In the genomic region with DNA sequence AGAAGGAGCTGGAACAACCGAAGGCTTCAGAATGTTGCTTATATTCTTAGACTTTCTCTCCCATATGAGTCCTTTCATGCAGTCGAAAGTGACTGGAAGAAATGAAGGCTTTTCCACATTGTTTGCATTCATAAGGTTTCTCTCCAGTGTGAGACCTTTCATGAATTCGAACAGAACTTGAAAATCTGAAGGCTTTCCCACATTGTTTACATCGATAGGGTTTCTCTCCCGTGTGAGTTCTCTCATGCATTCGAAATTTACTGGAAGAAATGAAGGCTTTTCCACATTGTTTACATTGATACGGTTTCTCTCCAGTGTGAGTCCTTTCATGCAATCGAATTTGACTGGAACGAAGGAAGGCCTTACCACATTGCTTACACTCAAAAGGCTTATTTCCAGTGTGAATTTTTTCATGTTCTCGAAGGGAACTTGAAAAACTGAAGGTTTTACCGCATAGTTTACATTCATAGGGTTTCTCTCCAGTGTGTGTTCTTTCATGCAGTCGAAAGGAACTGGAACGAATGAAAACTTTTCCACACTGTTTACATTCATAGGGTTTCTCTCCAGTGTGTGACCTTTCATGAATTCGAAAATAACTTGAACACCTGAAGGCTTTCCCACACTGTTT, we compare ENCODE assay signal across 18 cellular contexts. TPM values are rescaled to one million over a fixed set of nuclear protein-coding genes. Genes with fewer than 3 reads are reported as not detected.
A peak's percentile ranks its signal among the peaks of the same experiment; 100 is the strongest.
DNase-seq lines count a peak whose midpoint lies in the region; ATAC-seq and TF ChIP-seq lines count a peak whose summit lies in the region.
"Had no signal": no experiment of that assay in that cellular context is flagged by ENCODE, and none has a peak within 500 bp of the region (broad histone marks: within the 10 kb centered on the region; RNA-seq: fewer than 3 reads in every experiment).

No MANE protein-coding gene starts in this region.

- DNase-seq in coronary artery (ENCODE audit: low spot score) (no peak), foreskin melanocyte (no peak)
- no peak for DNase-seq in naive thymus-derived CD4-positive, alpha-beta T cell
- DNase-seq: ACHN, KG1, NCI-H1092 treated with DMSO at 0.1 percent for 48 hours, NCI-H187, NCI-H2171 treated with DMSO at 0.1 percent for 48 hours, NCI-H774, SIG-M5 had no signal

- peak overlapping the region in 2 of 9 donors; percentile 51 to 83 for H3K27ac Mint-ChIP-seq in naive thymus-derived CD4-positive, alpha-beta T cell
- H3K27ac Mint-ChIP-seq: B cell had no signal

- POLR2A ChIA-PET in naive thymus-derived CD4-positive, alpha-beta T cell (lab: Charles Lee) = interaction anchor here (1.6 to 4.9 kb wide), 2 partner anchors 42 to 110 kb away, joined by 3 to 20 read pairs; partner anchors contain the start of genes ZNF101 and ZNF506

- peaks cover 10 to 87% (median 60%) of the 10 kb centered on the region in 5 donors for H3K36me3 Mint-ChIP-seq in naive thymus-derived CD4-positive, alpha-beta T cell

- H3K27me3 ChIP-seq in BLaER1 treated with 17β-estradiol and CSF1 and Interleukin-3, amounts not matched to agents 10 nM and 100 nM = no peaks in the 10 kb centered on the region; a peak in 1 of 22 replicates
- H3K27me3 ChIP-seq in HUES64 (ENCODE audit: insufficient read depth, low read length) = no peaks in the 10 kb centered on the region
- no peaks in the 10 kb centered on the region for H3K27me3 ChIP-seq in naive thymus-derived CD4-positive, alpha-beta T cell (ENCODE audit: control insufficient read depth in 2 of 2, insufficient read depth in 2 of 2, low read length in 2 of 2)

- H3K9me3 ChIP-seq in BLaER1 treated with 17β-estradiol and CSF1 and Interleukin-3, amounts not matched to agents 10 nM and 100 nM (replicated peaks in 1 of 11) = peaks cover 100% of the 10 kb centered on the region in 11 experiments
- peaks cover 93% of the 10 kb centered on the region for H3K9me3 ChIP-seq in HUES64 (ENCODE audit: insufficient read depth, low read depth, low read length)
- peaks cover 58 to 100% (median 68%) of the 10 kb centered on the region in 3 experiments for H3K9me3 ChIP-seq in naive thymus-derived CD4-positive, alpha-beta T cell (ENCODE audit: control insufficient read depth in 2 of 3, low read length in 3 of 3)

- H3K4me3 Mint-ChIP-seq in naive thymus-derived CD4-positive, alpha-beta T cell = no peak overlapping the region
- H3K4me3 Mint-ChIP-seq: B cell had no signal

- H3K27ac ChIP-seq in BLaER1 treated with 17β-estradiol and CSF1 and Interleukin-3, amounts not matched to agents 10 nM and 100 nM = no peak overlapping the region
- H3K27ac ChIP-seq in HUES64 (ENCODE audit: low read depth, low read length) = no peak overlapping the region
- no peak overlapping the region for H3K27ac ChIP-seq in coronary artery
- H3K27ac ChIP-seq in naive thymus-derived CD4-positive, alpha-beta T cell (ENCODE audit: low read depth, low read length) = no peak overlapping the region
- H3K27ac ChIP-seq: HL-60 had no signal

- H3K4me3 ChIP-seq in BLaER1 treated with 17β-estradiol and CSF1 and Interleukin-3, amounts not matched to agents 10 nM and 100 nM = peak overlapping the region; percentile 23 to 52 (median 35); a peak in 19 of 20 replicates
- H3K4me3 ChIP-seq in HUES64 (ENCODE audit: low read length) (peak overlapping the region; percentile 22; the same call in 1 of the 2 replicates), coronary artery (peak overlapping the region; percentile 23)
- H3K4me3 ChIP-seq in naive thymus-derived CD4-positive, alpha-beta T cell (ENCODE audit: low read length) = peak overlapping the region; percentile 17

- H3K4me2 ChIP-seq in BLaER1 treated with 17β-estradiol and CSF1 and Interleukin-3, amounts not matched to agents 10 nM and 100 nM = no peak overlapping the region

- CTCF ChIA-PET in naive thymus-derived CD4-positive, alpha-beta T cell (lab: Charles Lee) = no interaction called here

- WGBS in HUES64 = 95% methylated on average over 14 of the region's 14 CpGs

- peaks cover 4 to 100% (median 80%) of the 10 kb centered on the region in 11 donors for H3K9me3 Mint-ChIP-seq in naive thymus-derived CD4-positive, alpha-beta T cell

- H3K27me3 Mint-ChIP-seq in naive thymus-derived CD4-positive, alpha-beta T cell = no peaks in the 10 kb centered on the region
- H3K27me3 Mint-ChIP-seq: B cell had no signal

- peaks cover 95 to 100% (median 99%) of the 10 kb centered on the region in 11 experiments for H3K36me3 ChIP-seq in BLaER1 treated with 17β-estradiol and CSF1 and Interleukin-3, amounts not matched to agents 10 nM and 100 nM
- peaks cover 61% of the 10 kb centered on the region for H3K36me3 ChIP-seq in HUES64 (ENCODE audit: insufficient read depth, low read length)
- H3K36me3 ChIP-seq in naive thymus-derived CD4-positive, alpha-beta T cell (ENCODE audit: control insufficient read depth in 2 of 3, insufficient read depth in 3 of 3, low read length in 3 of 3) = peaks cover 32 to 70% (median 33%) of the 10 kb centered on the region in 3 experiments

- ATAC-seq in naive thymus-derived CD4-positive, alpha-beta T cell = no peak
- ATAC-seq in HG03159 (IDR thresholded peaks at IDR 0.05; ENCODE audit: unreplicated experiment) (no peak), GM19328 (IDR thresholded peaks at IDR 0.05; ENCODE audit: unreplicated experiment) (no peak), SK-N-SH treated with all-trans-retinoic acid at 6 μM for 48 hours (no peak)
- ATAC-seq: HCT116 had no signal

- peaks cover 0 to 5% (median 0%) of the 10 kb centered on the region in 7 donors for H3K4me1 Mint-ChIP-seq in naive thymus-derived CD4-positive, alpha-beta T cell
- H3K4me1 Mint-ChIP-seq: B cell had no signal

- no peak for TF ChIP-seq CTCF in coronary artery (IDR thresholded peaks at IDR 0.05)

- intact Hi-C loops in naive thymus-derived CD4-positive, alpha-beta T cell (cut with micrococcal nuclease) = no loop called here

- H3K4me1 ChIP-seq in BLaER1 treated with 17β-estradiol and CSF1 and Interleukin-3, amounts not matched to agents 10 nM and 100 nM = peaks cover 0 to 8% (median 0%) of the 10 kb centered on the region in 10 experiments; a peak in 3 of 20 replicates
- H3K4me1 ChIP-seq in HUES64 (ENCODE audit: insufficient read depth, low read length) = no peaks in the 10 kb centered on the region
- H3K4me1 ChIP-seq in naive thymus-derived CD4-positive, alpha-beta T cell (ENCODE audit: control insufficient read depth in 2 of 2, insufficient read depth in 2 of 2, low read length in 2 of 2) = no peaks in the 10 kb centered on the region

- no peak overlapping the region for H3K9ac ChIP-seq in BLaER1 treated with 17β-estradiol and CSF1 and Interleukin-3, amounts not matched to agents 10 nM and 100 nM
- no peak overlapping the region for H3K9ac ChIP-seq in HUES64 (ENCODE audit: low read depth, low read length)

- H4K20me1 ChIP-seq in BLaER1 treated with 17β-estradiol and CSF1 and Interleukin-3, amounts not matched to agents 10 nM and 100 nM = no peaks in the 10 kb centered on the region

TF ChIP-seq in SK-N-SH treated with all-trans-retinoic acid at 6 μM for 48 hours, 23 proteins besides CTCF, POLR2A, EP300 and RAD21:
- no peak for TF ChIP-seq ISL1 (CRISPR knock-in tag; IDR thresholded peaks at IDR 0.05)
- no peak for TF ChIP-seq PPARA (CRISPR knock-in tag; IDR thresholded peaks at IDR 0.05; ENCODE audit: borderline replicate concordance)
- TF ChIP-seq, protein P1, sequence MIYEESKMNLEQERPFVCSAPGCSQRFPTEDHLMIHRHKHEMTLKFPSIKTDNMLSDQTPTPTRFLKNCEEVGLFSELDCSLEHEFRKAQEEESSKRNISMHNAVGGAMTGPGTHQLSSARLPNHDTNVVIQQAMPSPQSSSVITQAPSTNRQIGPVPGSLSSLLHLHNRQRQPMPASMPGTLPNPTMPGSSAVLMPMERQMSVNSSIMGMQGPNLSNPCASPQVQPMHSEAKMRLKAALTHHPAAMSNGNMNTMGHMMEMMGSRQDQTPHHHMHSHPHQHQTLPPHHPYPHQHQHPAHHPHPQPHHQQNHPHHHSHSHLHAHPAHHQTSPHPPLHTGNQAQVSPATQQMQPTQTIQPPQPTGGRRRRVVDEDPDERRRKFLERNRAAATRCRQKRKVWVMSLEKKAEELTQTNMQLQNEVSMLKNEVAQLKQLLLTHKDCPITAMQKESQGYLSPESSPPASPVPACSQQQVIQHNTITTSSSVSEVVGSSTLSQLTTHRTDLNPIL (CRISPR knock-in tag; IDR thresholded peaks at IDR 0.05; ENCODE audit: low read depth) = no peak
- TF ChIP-seq, protein P2, sequence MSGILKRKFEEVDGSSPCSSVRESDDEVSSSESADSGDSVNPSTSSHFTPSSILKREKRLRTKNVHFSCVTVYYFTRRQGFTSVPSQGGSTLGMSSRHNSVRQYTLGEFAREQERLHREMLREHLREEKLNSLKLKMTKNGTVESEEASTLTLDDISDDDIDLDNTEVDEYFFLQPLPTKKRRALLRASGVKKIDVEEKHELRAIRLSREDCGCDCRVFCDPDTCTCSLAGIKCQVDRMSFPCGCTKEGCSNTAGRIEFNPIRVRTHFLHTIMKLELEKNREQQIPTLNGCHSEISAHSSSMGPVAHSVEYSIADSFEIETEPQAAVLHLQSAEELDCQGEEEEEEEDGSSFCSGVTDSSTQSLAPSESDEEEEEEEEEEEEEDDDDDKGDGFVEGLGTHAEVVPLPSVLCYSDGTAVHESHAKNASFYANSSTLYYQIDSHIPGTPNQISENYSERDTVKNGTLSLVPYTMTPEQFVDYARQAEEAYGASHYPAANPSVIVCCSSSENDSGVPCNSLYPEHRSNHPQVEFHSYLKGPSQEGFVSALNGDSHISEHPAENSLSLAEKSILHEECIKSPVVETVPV (CRISPR knock-in tag; IDR thresholded peaks at IDR 0.05) = no peak
- TF ChIP-seq BACH2 (CRISPR knock-in tag; IDR thresholded peaks at IDR 0.05; ENCODE audit: borderline replicate concordance) = no peak
- TF ChIP-seq ZNF70 (CRISPR knock-in tag; IDR thresholded peaks at IDR 0.05) = no peak

RNA-seq across cellular contexts. Expression of gene ZNF14, which starts 21.5 kb away (rescaled TPM):
- polyA plus RNA-seq in HUES64 (2013, experiment 1 of 2) = 4.7 TPM
- polyA plus RNA-seq in HUES64 (2013, experiment 2 of 2) = 5.4 TPM
- total RNA-seq in naive thymus-derived CD4-positive, alpha-beta T cell = 10 to 100 TPM in 4 of 5 experiments, 1 to 10 TPM in 1; 7.0 to 35.0 (median 30.3) TPM
- 10 to 100 TPM; 15.6 to 17.6 TPM for polyA plus RNA-seq in naive thymus-derived CD4-positive, alpha-beta T cell

RNA-seq across cellular contexts. Expression of gene ZNF101, which starts 42.8 kb away (rescaled TPM):
- polyA plus RNA-seq in HUES64 (2013, experiment 1 of 2) = 24.6 TPM
- polyA plus RNA-seq in HUES64 (2013, experiment 2 of 2) = 20.5 TPM
- 100 to 1,000 TPM in 2 of 5 experiments, 10 to 100 TPM in 3; 67.8 to 202 (median 74.9) TPM for total RNA-seq in naive thymus-derived CD4-positive, alpha-beta T cell
- 100 to 1,000 TPM; 113 to 143 TPM for polyA plus RNA-seq in naive thymus-derived CD4-positive, alpha-beta T cell

RNA-seq across cellular contexts. Expression of gene ATP13A1, which starts 47.9 kb away (rescaled TPM):
- polyA plus RNA-seq in HUES64 (2013, experiment 1 of 2) = 33.5 TPM
- polyA plus RNA-seq in HUES64 (2013, experiment 2 of 2) = 27.5 TPM
- total RNA-seq in naive thymus-derived CD4-positive, alpha-beta T cell = 100 to 1,000 TPM in 2 of 5 experiments, 10 to 100 TPM in 3; 86.5 to 138 (median 98.9) TPM
- polyA plus RNA-seq in naive thymus-derived CD4-positive, alpha-beta T cell = 10 to 100 TPM; 22.2 to 52.7 TPM
